25 cellular contexts compared by ENCODE assay signal in the genomic region with DNA sequence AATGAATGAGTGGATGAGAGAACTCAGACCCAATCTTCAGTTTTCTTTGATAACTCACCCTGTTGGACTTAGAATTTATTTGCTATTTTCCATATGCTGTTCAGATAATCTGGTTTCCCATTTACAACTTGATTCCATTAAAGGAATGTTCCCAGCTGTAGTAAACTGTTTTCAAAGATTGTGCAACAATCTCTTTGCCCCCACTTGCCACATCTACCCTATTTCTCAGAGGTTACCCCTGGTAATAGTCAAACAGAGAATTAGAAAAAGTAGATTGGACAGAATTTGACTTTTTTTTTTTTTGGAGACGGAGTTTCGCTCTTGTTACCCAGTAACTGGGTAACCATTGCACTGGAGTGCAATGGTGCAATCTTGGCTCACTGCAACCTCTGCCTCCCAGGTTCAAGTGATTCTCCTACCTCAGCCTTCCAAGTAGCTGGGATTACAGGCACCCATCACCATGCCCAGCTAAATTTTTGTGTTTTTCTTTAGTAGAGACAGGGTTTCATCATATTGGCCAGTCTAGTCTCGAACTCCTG.
"Had no signal": no experiment of that assay in that cellular context is flagged by ENCODE, and none has a peak within 500 bp of the region (broad histone marks: within the 10 kb centered on the region; RNA-seq: fewer than 3 reads in every experiment).

No MANE protein-coding gene starts in this region.

- H3K4me2 ChIP-seq: neural progenitor cell had no signal

- H3K27ac ChIP-seq: coronary artery, esophagus muscularis mucosa, gastrocnemius medialis, neural progenitor cell, parathyroid adenoma, right atrium auricular region, stomach, thyroid gland, vagina had no signal

- H3K36me3 Mint-ChIP-seq: naive thymus-derived CD4-positive, alpha-beta T cell; neural progenitor cell; stimulated activated effector memory CD8-positive, alpha-beta T cell treated with anti-CD3 and anti-CD28 coated beads, Interleukin-12 subunit alpha, Interleukin-12 subunit beta, amount 100 ng/mL, for 72 hours had no signal

- H3K27me3 Mint-ChIP-seq: progenitor cell of endocrine pancreas had no signal

- H3K9me3 Mint-ChIP-seq: nephron; neural progenitor cell; stimulated activated effector memory CD8-positive, alpha-beta T cell treated with anti-CD3 and anti-CD28 coated beads, Interleukin-12 subunit alpha, Interleukin-12 subunit beta, amount 100 ng/mL, for 72 hours had no signal

- H3K9me3 ChIP-seq: esophagus muscularis mucosa, gastrocnemius medialis, right atrium auricular region, stomach, thyroid gland, vagina had no signal

- H3K4me3 Mint-ChIP-seq: naive thymus-derived CD4-positive, alpha-beta T cell; nephron; neural progenitor cell; stimulated activated effector memory CD8-positive, alpha-beta T cell treated with anti-CD3 and anti-CD28 coated beads, Interleukin-12 subunit alpha, Interleukin-12 subunit beta, amount 100 ng/mL, for 72 hours had no signal

- H3K4me1 ChIP-seq: esophagus muscularis mucosa, gastrocnemius medialis, parathyroid adenoma, right atrium auricular region, stomach, thyroid gland, vagina had no signal

- H3K9ac ChIP-seq: neural progenitor cell, parathyroid adenoma had no signal

- FAIRE-seq: endothelial cell of umbilical vein, keratinocyte had no signal

- H3K27ac Mint-ChIP-seq: naive thymus-derived CD4-positive, alpha-beta T cell; nephron; neural progenitor cell; progenitor cell of endocrine pancreas; stimulated activated effector memory CD8-positive, alpha-beta T cell treated with anti-CD3 and anti-CD28 coated beads, Interleukin-12 subunit alpha, Interleukin-12 subunit beta, amount 100 ng/mL, for 72 hours had no signal

- H3K4me1 Mint-ChIP-seq: naive thymus-derived CD4-positive, alpha-beta T cell; nephron; neural progenitor cell; stimulated activated effector memory CD8-positive, alpha-beta T cell treated with anti-CD3 and anti-CD28 coated beads, Interleukin-12 subunit alpha, Interleukin-12 subunit beta, amount 100 ng/mL, for 72 hours had no signal

- H3K27me3 ChIP-seq: esophagus muscularis mucosa, gastrocnemius medialis, neural progenitor cell, right atrium auricular region, thyroid gland, vagina had no signal

- DNase-seq: dermis blood vessel endothelial cell; effector memory CD4-positive, alpha-beta T cell; gastrocnemius medialis; head of caudate nucleus; mesendoderm; midbrain; naive thymus-derived CD4-positive, alpha-beta T cell; stimulated activated CD4-positive, alpha-beta T cell treated with anti-CD3 and anti-CD28 coated beads, Interleukin-2, amount 100 ng/mL, for 24 hours; stimulated activated CD4-positive, alpha-beta T cell treated with anti-CD3 and anti-CD28 coated beads, Interleukin-4, amount 100 ng/mL, for 24 hours; stimulated activated naive CD4-positive, alpha-beta T cell treated with Interleukin-2 at 50 U/mL for 16 hours; stomach; thyroid gland; trophoblast cell had no signal

- ATAC-seq: gastrocnemius medialis; naive thymus-derived CD4-positive, alpha-beta T cell; sciatic nerve; stimulated activated effector memory CD8-positive, alpha-beta T cell treated with anti-CD3 and anti-CD28 coated beads, Interleukin-12 subunit alpha, Interleukin-12 subunit beta, amount 100 ng/mL, for 72 hours had no signal

- H3K36me3 ChIP-seq: esophagus muscularis mucosa, gastrocnemius medialis, neural progenitor cell, right atrium auricular region, stomach, thyroid gland, vagina had no signal

- H3K4me3 ChIP-seq: coronary artery, esophagus muscularis mucosa, gastrocnemius medialis, neural progenitor cell, right atrium auricular region, stomach, thyroid gland, vagina had no signal

- H2AFZ ChIP-seq: neural progenitor cell, parathyroid adenoma had no signal

- H3K79me2 ChIP-seq: parathyroid adenoma had no signal
